In the genomic region with DNA sequence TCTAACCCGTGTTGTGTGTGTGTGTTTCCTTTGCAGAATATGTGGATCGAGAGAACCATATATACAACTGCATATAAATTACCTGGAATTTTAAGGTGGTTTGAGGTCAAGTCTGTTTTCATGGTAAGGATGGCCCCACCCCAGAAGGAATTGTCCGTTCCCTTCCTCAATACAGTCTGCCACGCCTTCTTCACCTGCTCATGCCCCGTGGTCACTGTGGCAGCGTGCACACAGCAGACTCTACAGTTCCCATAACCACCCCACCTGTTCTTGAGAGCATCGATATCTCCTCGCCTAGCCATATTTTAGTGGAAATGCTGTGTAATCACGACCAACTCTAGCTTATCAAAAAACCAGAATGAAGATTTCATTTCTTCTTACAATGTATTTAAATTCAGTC, we compare ENCODE assay signal across 21 cellular contexts.
DNase-seq lines count a peak whose midpoint lies in the region; ATAC-seq and TF ChIP-seq lines count a peak whose summit lies in the region.
"Had no signal": no experiment of that assay in that cellular context is flagged by ENCODE, and none has a peak within 500 bp of the region (broad histone marks: within the 10 kb centered on the region; RNA-seq: fewer than 3 reads in every experiment).

No MANE protein-coding gene starts in this region.

- BruUV-seq in Caco-2 (replicated peaks; lab: Mats Ljungman, UMichigan) = no TSS peak

- H3K9me3 ChIP-seq in mucosa of descending colon (no peaks in the 10 kb centered on the region), neural progenitor cell (ENCODE audit: low read depth) (no peaks in the 10 kb centered on the region), transverse colon (no peaks in the 10 kb centered on the region), Caco-2 (no peaks in the 10 kb centered on the region)
- H3K9me3 ChIP-seq: BE2C, BLaER1 had no signal

- H3K27ac Mint-ChIP-seq in endothelial cell (ENCODE audit: unreplicated experiment) (no peak overlapping the region), neural progenitor cell (no peak overlapping the region), Caco-2 (ENCODE audit: unreplicated experiment) (no peak overlapping the region)
- H3K27ac Mint-ChIP-seq: CD14-positive monocyte; CD4-positive, alpha-beta memory T cell; CD4-positive, CD25-positive, alpha-beta regulatory T cell; CD8-positive, alpha-beta memory T cell had no signal

- peak overlapping the region; percentile 17 for H3K4me3 Mint-ChIP-seq in endothelial cell (ENCODE audit: unreplicated experiment)
- no peak overlapping the region for H3K4me3 Mint-ChIP-seq in neural progenitor cell
- no peak overlapping the region for H3K4me3 Mint-ChIP-seq in Caco-2 (ENCODE audit: unreplicated experiment)
- H3K4me3 Mint-ChIP-seq: CD14-positive monocyte; CD4-positive, alpha-beta memory T cell; CD4-positive, CD25-positive, alpha-beta regulatory T cell; CD8-positive, alpha-beta memory T cell had no signal

- peaks cover 18% of the 10 kb centered on the region for H3K36me3 Mint-ChIP-seq in endothelial cell (ENCODE audit: low read depth, unreplicated experiment)
- peaks cover 3% of the 10 kb centered on the region for H3K36me3 Mint-ChIP-seq in neural progenitor cell
- peaks cover 27% of the 10 kb centered on the region for H3K36me3 Mint-ChIP-seq in Caco-2 (ENCODE audit: insufficient read depth, unreplicated experiment)
- H3K36me3 Mint-ChIP-seq: CD14-positive monocyte; CD4-positive, alpha-beta memory T cell; CD4-positive, CD25-positive, alpha-beta regulatory T cell; CD8-positive, alpha-beta memory T cell had no signal

- H3K4me3 ChIP-seq in mucosa of descending colon = no peak overlapping the region
- no peak overlapping the region for H3K4me3 ChIP-seq in neural progenitor cell
- no peak overlapping the region for H3K4me3 ChIP-seq in transverse colon
- H3K4me3 ChIP-seq in Caco-2 (ENCODE audit: low read depth, low read length) = no peak overlapping the region
- H3K4me3 ChIP-seq: BLaER1 had no signal

- H3K27me3 ChIP-seq in neural progenitor cell (no peaks in the 10 kb centered on the region), transverse colon (no peaks in the 10 kb centered on the region), Caco-2 (replicated peaks; ENCODE audit: control insufficient read depth, insufficient read depth, low read length) (no peaks in the 10 kb centered on the region)
- H3K27me3 ChIP-seq: BE2C, BLaER1 had no signal

- no peak for TF ChIP-seq EP300 in transverse colon (IDR thresholded peaks at IDR 0.05; ENCODE audit: low read depth)

- no peak overlapping the region for H3K27ac ChIP-seq in neural progenitor cell
- no peak overlapping the region for H3K27ac ChIP-seq in transverse colon
- H3K27ac ChIP-seq: BLaER1 had no signal

- intact Hi-C loops in mucosa of descending colon (cut with DNase I, micrococcal nuclease) = no loop called here
- intact Hi-C loops in transverse colon (cut with DNase I; ENCODE audit: low total_unique reads) = no loop called here
- intact Hi-C loops in Caco-2 (cut with micrococcal nuclease; ENCODE audit: unreplicated experiment) = no loop called here

- H3K79me2 ChIP-seq in neural progenitor cell (ENCODE audit: low read depth) = no peaks in the 10 kb centered on the region

- no peak for TF ChIP-seq POLR2A in transverse colon (IDR thresholded peaks at IDR 0.05)

- POLR2A ChIA-PET in Caco-2 (lab: Charles Lee) = no interaction called here

- no peaks in the 10 kb centered on the region for H4K20me1 ChIP-seq in neural progenitor cell (ENCODE audit: low read depth)
- H4K20me1 ChIP-seq: BLaER1 had no signal

- peak overlapping the region; percentile 52 for H3K4me2 ChIP-seq in neural progenitor cell
- H3K4me2 ChIP-seq: BLaER1 had no signal

- CTCF ChIA-PET in Caco-2 (lab: Charles Lee) = no interaction called here

- peaks cover 2% of the 10 kb centered on the region for H3K27me3 Mint-ChIP-seq in endothelial cell (ENCODE audit: unreplicated experiment)
- H3K27me3 Mint-ChIP-seq in neural progenitor cell (ENCODE audit: insufficient read depth, low read depth) = no peaks in the 10 kb centered on the region
- H3K27me3 Mint-ChIP-seq in Caco-2 (ENCODE audit: insufficient read depth, unreplicated experiment) = no peaks in the 10 kb centered on the region
- H3K27me3 Mint-ChIP-seq: CD4-positive, alpha-beta memory T cell; CD4-positive, CD25-positive, alpha-beta regulatory T cell had no signal

- H3K36me3 ChIP-seq in mucosa of descending colon (ENCODE audit: low read depth) (no peaks in the 10 kb centered on the region), neural progenitor cell (no peaks in the 10 kb centered on the region), transverse colon (peaks cover 0 to 5% (median 0%) of the 10 kb centered on the region in 4 donors), Caco-2 (ENCODE audit: control insufficient read depth, insufficient read depth, low read length) (no peaks in the 10 kb centered on the region; the same call in none of the 2 replicates)
- H3K36me3 ChIP-seq: BE2C, BLaER1 had no signal

- peaks cover 10% of the 10 kb centered on the region for H3F3A ChIP-seq in neural progenitor cell (ENCODE audit: low read depth)

- H3K9me3 Mint-ChIP-seq in endothelial cell (ENCODE audit: unreplicated experiment) (no peaks in the 10 kb centered on the region), neural progenitor cell (no peaks in the 10 kb centered on the region), Caco-2 (ENCODE audit: unreplicated experiment) (no peaks in the 10 kb centered on the region)
- H3K9me3 Mint-ChIP-seq: CD14-positive monocyte; CD4-positive, alpha-beta memory T cell; CD4-positive, CD25-positive, alpha-beta regulatory T cell had no signal

- TF ChIP-seq CTCF in endothelial cell (IDR thresholded peaks at IDR 0.05; ENCODE audit: unreplicated experiment) (no peak), mucosa of descending colon (IDR thresholded peaks at IDR 0.05) (no peak), neural progenitor cell (IDR thresholded peaks at IDR 0.05) (no peak), transverse colon (IDR thresholded peaks at IDR 0.05) (no peak), Caco-2 (IDR thresholded peaks at IDR 0.05; ENCODE audit: insufficient read depth in 1 of 2, low read depth in 1 of 2, low read length in 1 of 2, severe bottlenecking in 1 of 2, unreplicated experiment in 1 of 2) (no peak)

- H3K9ac ChIP-seq in neural progenitor cell = no peak overlapping the region
- H3K9ac ChIP-seq: BLaER1 had no signal

- DNase-seq in endothelial cell (ENCODE audit: low spot score) = no peak
- DNase-seq in mucosa of descending colon = peak in 2 of 3 donors; percentile 49 to 67
- no peak for DNase-seq in neural progenitor cell (ENCODE audit: low spot score)
- peak; percentile 31 for DNase-seq in transverse colon
- DNase-seq in NCI-H2196 (lab: John Stamatoyannopoulos, UW; ENCODE audit: unreplicated experiment) = no peak
- DNase-seq in SHP77 (lab: John Stamatoyannopoulos, UW) = no peak
- no peak for DNase-seq in Caco-2
- DNase-seq: 8988T; ACHN; BE2C; C1 segment of cervical spinal cord; Calu3; CD4-positive, alpha-beta memory T cell; CD4-positive, CD25-positive, alpha-beta regulatory T cell; CD8-positive, alpha-beta memory T cell; COR-L47; DMS79 treated with DMSO at 0.1 percent for 48 hours; GF-D8 had no signal

- H3K4me1 ChIP-seq in mucosa of descending colon (ENCODE audit: low read depth) (no peaks in the 10 kb centered on the region), neural progenitor cell (peaks cover 40% of the 10 kb centered on the region), transverse colon (no peaks in the 10 kb centered on the region), Caco-2 (no peaks in the 10 kb centered on the region)
- H3K4me1 ChIP-seq: BE2C had no signal

- no peak overlapping the region for H2AFZ ChIP-seq in neural progenitor cell (replicated peaks)

- in situ Hi-C loops in transverse colon (cut with MboI; ENCODE audit: low pct_ligation_motif_present in 1 of 4, low pct_unique_long_range_greater_than_20kb in 1 of 4, low sequenced_read_pairs in 3 of 4) = no loop called here

- H3K4me1 Mint-ChIP-seq in endothelial cell (ENCODE audit: unreplicated experiment) (no peaks in the 10 kb centered on the region), neural progenitor cell (peaks cover 26% of the 10 kb centered on the region), Caco-2 (ENCODE audit: low read depth, unreplicated experiment) (no peaks in the 10 kb centered on the region)
- H3K4me1 Mint-ChIP-seq: CD4-positive, alpha-beta memory T cell; CD4-positive, CD25-positive, alpha-beta regulatory T cell; CD8-positive, alpha-beta memory T cell had no signal

- ATAC-seq in mucosa of descending colon (peak; percentile 88), GM18502 (IDR thresholded peaks at IDR 0.05; ENCODE audit: poor library complexity, unreplicated experiment) (no peak)

- WGBS in transverse colon (ENCODE audit: low coverage in 1 of 2), 2 donors = 52 to 54% methylated on average over 3 to 9 of the region's 9 CpGs

Comparison
In these comparisons a context has a peak if more than half of its experiments do, and no peak if none do; other contexts are left out.
1. DNase-seq: peak in mucosa of descending colon (2 of 3) and transverse colon (single experiment); none in endothelial cell (single experiment), neural progenitor cell (single experiment), NCI-H2196 (single experiment), SHP77 (0 of 2) and Caco-2 (0 of 2).